ENCODE assay signal across 8 cellular contexts in the genomic region with DNA sequence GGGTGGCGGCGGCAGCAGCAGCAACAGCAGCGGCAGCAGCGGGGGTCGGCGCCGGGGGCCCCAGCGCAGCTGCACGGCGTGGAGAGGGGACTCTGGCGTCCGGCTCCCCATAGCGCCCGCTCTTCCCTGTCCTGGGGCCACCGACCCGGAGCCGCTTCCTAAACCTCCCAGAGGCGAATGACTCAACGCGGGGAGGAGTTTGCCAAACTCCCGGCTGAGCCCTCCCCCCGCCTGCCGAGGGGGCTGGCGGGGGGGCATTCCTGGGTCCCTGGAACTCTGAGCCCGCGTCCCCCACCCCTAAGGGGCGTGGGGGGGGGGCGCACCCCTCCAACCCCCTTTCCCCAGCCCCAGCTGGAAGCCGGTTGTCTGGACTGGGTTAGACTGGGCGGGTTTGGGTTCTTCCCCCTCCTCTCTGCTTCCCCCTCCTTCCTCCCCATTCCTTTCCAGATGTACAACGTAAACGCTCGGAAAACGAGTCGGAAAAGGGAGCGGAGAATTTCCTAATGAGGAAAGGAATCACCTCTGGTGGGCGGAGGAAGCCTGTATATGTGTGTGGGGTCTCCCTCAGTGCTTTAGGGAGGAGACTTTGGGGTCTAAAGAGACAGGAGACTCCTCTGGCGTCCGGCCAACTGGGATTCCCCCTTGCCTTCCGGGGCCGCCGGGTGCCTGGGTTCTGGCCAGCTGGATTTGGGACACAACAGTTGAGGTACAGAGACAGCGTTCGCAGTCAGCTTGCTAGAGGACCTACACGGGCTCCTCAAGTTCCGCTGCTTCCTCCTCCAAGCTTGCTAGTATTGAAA. TPM values are rescaled to one million over a fixed set of nuclear protein-coding genes. Genes with fewer than 3 reads are reported as not detected.
DNase-seq lines count a peak whose midpoint lies in the region; ATAC-seq and TF ChIP-seq lines count a peak whose summit lies in the region.

Gene ITGA5 (minus strand): TSS at position 179 of the 800 bp plus-strand sequence. CDS start 68 bp downstream, at position 111.

- H3K4me2 ChIP-seq in BLaER1 treated with 17β-estradiol and CSF1 and Interleukin-3, amounts not matched to agents 10 nM and 100 nM, result peak within 1 kb of the TSS; percentile 92 to 100 (median 99)

- 2% methylated on average over 13 to 42 of the region's 46 CpGs for WGBS in testis, 2 donors

- H3K27me3 ChIP-seq in BLaER1 treated with 17β-estradiol and CSF1 and Interleukin-3, amounts not matched to agents 10 nM and 100 nM, result no peaks in the 10 kb centered on the region
- no peaks in the 10 kb centered on the region for H3K27me3 ChIP-seq in testis

- H3K9ac ChIP-seq in BLaER1 treated with 17β-estradiol and CSF1 and Interleukin-3, amounts not matched to agents 10 nM and 100 nM, result peak within 1 kb of the TSS; percentile 92 to 96 (median 94)

- peak within 1 kb of the TSS; percentile 95 to 100 (median 98) for H3K4me3 ChIP-seq in BLaER1 treated with 17β-estradiol and CSF1 and Interleukin-3, amounts not matched to agents 10 nM and 100 nM
- H3K4me3 ChIP-seq in mucosa of descending colon (peak within 1 kb of the TSS; percentile 61), testis (peak within 1 kb of the TSS; percentile 73 to 78)

- no peaks in the 10 kb centered on the region for H3K9me3 ChIP-seq in BLaER1 treated with 17β-estradiol and CSF1 and Interleukin-3, amounts not matched to agents 10 nM and 100 nM (replicated peaks in 1 of 11)
- H3K9me3 ChIP-seq in mucosa of descending colon (no peaks in the 10 kb centered on the region), testis (no peaks in the 10 kb centered on the region)

- peak within 1 kb of the TSS; percentile 84 to 93 (median 89) for H3K27ac ChIP-seq in BLaER1 treated with 17β-estradiol and CSF1 and Interleukin-3, amounts not matched to agents 10 nM and 100 nM
- H3K27ac ChIP-seq in testis, result peak within 1 kb of the TSS; percentile 79 to 80

- TF ChIP-seq POLR2A in erythroblast (IDR thresholded peaks at IDR 0.05; ENCODE audit: low read length) (peak; percentile 36), testis (IDR thresholded peaks at IDR 0.05) (no peak)

- intact Hi-C loops in mucosa of descending colon (cut with DNase I, micrococcal nuclease) (no loop called here), testis (cut with DNase I; ENCODE audit: low total_unique reads) (no loop called here)

- peaks cover 0 to 29% (median 28%) of the 10 kb centered on the region in 11 experiments; a peak in 16 of 22 replicates for H4K20me1 ChIP-seq in BLaER1 treated with 17β-estradiol and CSF1 and Interleukin-3, amounts not matched to agents 10 nM and 100 nM

- DNase-seq in Kasumi-1 (lab: John Stamatoyannopoulos, UW), result peak; percentile 74 to 77
- peak; percentile 58 for DNase-seq in activated CD8-positive, alpha-beta memory T cell treated with anti-CD3 and anti-CD28 coated beads, Interleukin-2, amount 50 U/mL, for 4 hours
- DNase-seq in erythroblast (lab: John Stamatoyannopoulos, UW), result peak; percentile 25 to 65
- peak; percentile 57 to 82 (median 69) for DNase-seq in mucosa of descending colon
- DNase-seq in testis, result peak; percentile 64
- no peak for DNase-seq in inferior parietal cortex (ENCODE audit: extremely low spot score)

- peaks cover 0 to 20% (median 4%) of the 10 kb centered on the region in 11 experiments; a peak in 6 of 22 replicates for H3K36me3 ChIP-seq in BLaER1 treated with 17β-estradiol and CSF1 and Interleukin-3, amounts not matched to agents 10 nM and 100 nM
- H3K36me3 ChIP-seq in mucosa of descending colon (ENCODE audit: low read depth) (no peaks in the 10 kb centered on the region), testis (ENCODE audit: low read depth, missing control alignments) (no peaks in the 10 kb centered on the region)

- H3K4me1 ChIP-seq in BLaER1 treated with 17β-estradiol and CSF1 and Interleukin-3, amounts not matched to agents 10 nM and 100 nM, result peaks cover 69 to 80% (median 78%) of the 10 kb centered on the region in 10 experiments
- no peaks in the 10 kb centered on the region for H3K4me1 ChIP-seq in mucosa of descending colon (ENCODE audit: low read depth)
- no peaks in the 10 kb centered on the region for H3K4me1 ChIP-seq in testis

- TF ChIP-seq CTCF in mucosa of descending colon (IDR thresholded peaks at IDR 0.05), result no peak
- TF ChIP-seq CTCF in testis (IDR thresholded peaks at IDR 0.05), result no peak

- ATAC-seq in mucosa of descending colon, result peak; percentile 61
- ATAC-seq in HG03135 (IDR thresholded peaks at IDR 0.05; ENCODE audit: unreplicated experiment), result no peak

RNA-seq across cellular contexts. Expression of gene ITGA5, which starts in this region (rescaled TPM):
- total RNA-seq in mucosa of descending colon (100 to 1,000 TPM in 1 of 3 donors, 10 to 100 TPM in 1, 1 to 10 TPM in 1; 8.0 to 201 (median 61.8) TPM), testis (10 to 100 TPM in 1 of 2 donors, 1 to 10 TPM in 1; 9.0 to 10.7 TPM)
- polyA plus RNA-seq in testis (ENCODE audit: insufficient read depth, low read depth, low replicate concordance), result 16.3 TPM
